In the genomic region with DNA sequence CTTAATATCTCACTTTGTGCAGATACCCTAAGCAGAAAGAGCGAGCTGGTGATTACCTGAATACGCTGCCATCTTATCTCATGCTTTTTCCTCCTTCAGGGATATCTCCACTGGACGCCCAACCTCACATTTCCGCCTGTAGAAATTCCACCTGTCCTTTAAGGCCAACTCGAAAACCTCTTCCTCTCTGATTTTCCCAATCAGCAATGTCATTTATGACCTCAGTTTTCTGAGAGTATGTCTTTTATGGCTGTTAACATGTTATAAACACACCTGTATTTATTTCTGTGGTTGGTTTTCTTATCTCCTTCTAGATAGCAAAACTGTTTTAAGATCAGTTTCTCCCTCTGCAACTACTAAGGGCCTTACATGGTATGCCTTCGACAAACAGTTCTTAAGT, we compare ENCODE assay signal across 2 cellular contexts.
TF ChIP-seq lines count a peak whose summit lies in the region.

No MANE protein-coding gene starts in this region.

TF ChIP-seq in HepG2, 621 proteins besides CTCF, POLR2A, EP300 and RAD21:
- TF ChIP-seq, protein P1, sequence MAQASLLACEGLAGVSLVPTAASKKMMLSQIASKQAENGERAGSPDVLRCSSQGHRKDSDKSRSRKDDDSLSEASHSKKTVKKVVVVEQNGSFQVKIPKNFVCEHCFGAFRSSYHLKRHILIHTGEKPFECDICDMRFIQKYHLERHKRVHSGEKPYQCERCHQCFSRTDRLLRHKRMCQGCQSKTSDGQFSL (CRISPR knock-in tag; IDR thresholded peaks at IDR 0.05) = no peak
- TF ChIP-seq ZFX (CRISPR knock-in tag; IDR thresholded peaks at IDR 0.05; ENCODE audit: low read depth) (no peak), SOX13 (IDR thresholded peaks at IDR 0.05) (no peak), SOX13 (CRISPR knock-in tag; conservative IDR thresholded peaks at IDR 0.05 in 1 of 2, IDR thresholded peaks at IDR 0.05 in 1 of 2) (no peak), GABPB1 (CRISPR knock-in tag; IDR thresholded peaks at IDR 0.05) (no peak), BORCS8-MEF2B (CRISPR knock-in tag; IDR thresholded peaks at IDR 0.05) (no peak)
- TF ChIP-seq, protein P2, sequence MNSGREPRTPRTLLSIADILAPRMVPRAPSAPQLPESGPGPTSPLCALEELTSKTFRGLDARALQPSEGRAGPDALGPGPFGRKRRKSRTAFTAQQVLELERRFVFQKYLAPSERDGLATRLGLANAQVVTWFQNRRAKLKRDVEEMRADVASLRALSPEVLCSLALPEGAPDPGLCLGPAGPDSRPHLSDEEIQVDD (CRISPR knock-in tag; IDR thresholded peaks at IDR 0.05; ENCODE audit: borderline replicate concordance) = no peak
TF ChIP-seq in HepG2: peak in this region for 0.

TF ChIP-seq in K562, 482 proteins besides CTCF, POLR2A, EP300 and RAD21:
- TF ChIP-seq SNIP1 (IDR thresholded peaks at IDR 0.05; ENCODE audit: low read depth) = no peak
- TF ChIP-seq, protein P3, sequence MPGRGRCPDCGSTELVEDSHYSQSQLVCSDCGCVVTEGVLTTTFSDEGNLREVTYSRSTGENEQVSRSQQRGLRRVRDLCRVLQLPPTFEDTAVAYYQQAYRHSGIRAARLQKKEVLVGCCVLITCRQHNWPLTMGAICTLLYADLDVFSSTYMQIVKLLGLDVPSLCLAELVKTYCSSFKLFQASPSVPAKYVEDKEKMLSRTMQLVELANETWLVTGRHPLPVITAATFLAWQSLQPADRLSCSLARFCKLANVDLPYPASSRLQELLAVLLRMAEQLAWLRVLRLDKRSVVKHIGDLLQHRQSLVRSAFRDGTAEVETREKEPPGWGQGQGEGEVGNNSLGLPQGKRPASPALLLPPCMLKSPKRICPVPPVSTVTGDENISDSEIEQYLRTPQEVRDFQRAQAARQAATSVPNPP (IDR thresholded peaks at IDR 0.05; ENCODE audit: borderline replicate concordance, insufficient read depth, insufficient read length) = no peak
- TF ChIP-seq FIP1L1 (IDR thresholded peaks at IDR 0.05; ENCODE audit: low read depth, low read length, poor library complexity, severe bottlenecking) = no peak
- no peak for TF ChIP-seq ARID2 (IDR thresholded peaks at IDR 0.05)
- no peak for TF ChIP-seq LEF1 (IDR thresholded peaks at IDR 0.05)
- TF ChIP-seq HDAC8 (tag; IDR thresholded peaks at IDR 0.05) = no peak
TF ChIP-seq in K562: peak in this region for 0.
